ENCODE assay signal across 8 cellular contexts in the genomic region with DNA sequence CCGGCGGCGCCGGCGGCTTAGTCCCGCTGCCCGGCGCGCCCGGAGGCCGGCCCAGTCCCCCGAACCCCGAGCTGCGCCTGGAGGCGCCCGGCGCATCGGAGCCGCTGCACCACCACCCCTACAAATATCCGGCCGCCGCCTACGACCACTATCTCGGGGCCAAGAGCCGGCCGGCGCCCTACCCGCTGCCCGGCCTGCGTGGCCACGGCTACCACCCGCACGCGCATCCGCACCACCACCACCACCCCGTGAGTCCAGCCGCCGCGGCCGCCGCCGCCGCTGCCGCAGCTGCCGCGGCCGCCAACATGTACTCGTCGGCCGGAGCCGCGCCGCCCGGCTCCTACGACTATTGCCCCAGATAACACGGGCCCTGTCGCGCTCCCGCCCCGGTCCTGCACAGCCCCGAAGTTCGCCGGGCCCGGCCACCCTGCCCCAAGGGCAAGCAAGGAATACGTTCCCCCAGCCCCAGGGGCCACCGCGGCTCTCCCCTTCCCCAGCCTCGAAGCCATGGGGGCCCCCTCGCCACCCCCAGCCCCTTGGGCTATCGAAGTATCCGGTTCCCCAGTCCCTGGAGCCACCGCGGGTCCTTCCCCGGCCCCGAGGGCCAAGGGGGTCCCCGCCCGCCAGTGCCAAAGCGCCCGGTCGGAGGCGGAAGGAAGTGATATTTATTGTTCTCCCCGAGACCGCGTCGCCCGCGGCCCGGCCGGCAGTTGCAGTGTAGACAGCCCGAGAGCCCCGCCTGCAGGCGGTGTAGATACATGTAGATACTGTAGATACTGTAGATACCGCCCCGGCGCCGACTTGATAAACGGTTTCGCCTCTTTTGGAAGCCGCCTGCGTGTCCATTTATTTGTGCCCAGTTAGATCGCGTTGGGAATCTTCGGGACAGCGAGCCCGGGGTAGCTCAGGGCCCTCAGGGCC. TPM values are rescaled to one million over a fixed set of nuclear protein-coding genes. Genes with fewer than 3 reads are reported as not detected.
DNase-seq lines count a peak whose midpoint lies in the region; ATAC-seq and TF ChIP-seq lines count a peak whose summit lies in the region.

No MANE protein-coding gene starts in this region.

- peak; percentile 78 for TF ChIP-seq CTCF in foreskin keratinocyte (conservative IDR thresholded peaks at IDR 0.05)

- peaks cover 30% of the 10 kb centered on the region for H3K36me3 ChIP-seq in SJCRH30

- no peaks in the 10 kb centered on the region for H3K4me1 ChIP-seq in foreskin keratinocyte
- no peaks in the 10 kb centered on the region for H3K4me1 ChIP-seq in SJCRH30

- no peaks in the 10 kb centered on the region for H3K9me3 ChIP-seq in SJCRH30 (replicated peaks)

- DNase-seq in KG1 (lab: John Stamatoyannopoulos, UW) (peak; percentile 36), foreskin keratinocyte (peak; percentile 27 to 64), amniotic stem cell (lab: John Stamatoyannopoulos, UW) (no peak), NCI-H2081 (lab: John Stamatoyannopoulos, UW) (no peak), SJCRH30 (no peak)
- peak; percentile 76 for DNase-seq in activated CD8-positive, alpha-beta memory T cell treated with anti-CD3 and anti-CD28 coated beads for 24 hours
- peak; percentile 28 to 45 (median 29) for DNase-seq in stimulated activated CD4-positive, alpha-beta T cell treated with anti-CD3 and anti-CD28 coated beads, Interleukin-12 subunit alpha, Interleukin-12 subunit beta, amount 100 ng/mL, for 48 hours (ENCODE audit: low read depth in 2 of 3, low spot score in 1 of 3)

- H3K27ac ChIP-seq in foreskin keratinocyte (peak overlapping the region; percentile 13), SJCRH30 (no peak overlapping the region)

- H3K27me3 ChIP-seq in foreskin keratinocyte (peaks cover 7% of the 10 kb centered on the region), SJCRH30 (no peaks in the 10 kb centered on the region)

- ATAC-seq in foreskin keratinocyte (peak; percentile 70), HG02852 (IDR thresholded peaks at IDR 0.05; ENCODE audit: unreplicated experiment) (no peak)

- no peak overlapping the region for H3K4me3 ChIP-seq in SJCRH30

RNA-seq across cellular contexts. Expression of a gene that starts 6.2 kb away (rescaled TPM):
- 0.54 and 0.63 TPM in 2 replicates for total RNA-seq in foreskin keratinocyte
- 0.51 and 1.3 TPM in 2 replicates for polyA plus RNA-seq in foreskin keratinocyte
- 11.8 and 11.9 TPM in 2 replicates for total RNA-seq in SJCRH30 (2014; rRNA removed; shearing (Covaris generic))

RNA-seq across cellular contexts. Expression of a gene that starts 43.4 kb away (rescaled TPM):
- total RNA-seq in foreskin keratinocyte = 0.21 and 0.54 TPM in 2 replicates
- polyA plus RNA-seq in foreskin keratinocyte = 0.28 and 0.56 TPM in 2 replicates
- 2.5 and 4.4 TPM in 2 replicates for total RNA-seq in SJCRH30 (2014; rRNA removed; shearing (Covaris generic))

RNA-seq across cellular contexts. Expression of a gene that starts 52.5 kb away (rescaled TPM):
- total RNA-seq in foreskin keratinocyte = 4.8 and 6.1 TPM in 2 replicates
- 4.6 and 6.5 TPM in 2 replicates for polyA plus RNA-seq in foreskin keratinocyte
- 11.2 and 11.9 TPM in 2 replicates for total RNA-seq in SJCRH30 (2014; rRNA removed; shearing (Covaris generic))

Comparison
In these comparisons a context has a peak if more than half of its experiments do, and no peak if none do; other contexts are left out.
1. DNase-seq: peak in KG1 (single experiment), activated CD8-positive, alpha-beta memory T cell treated with anti-CD3 and anti-CD28 coated beads for 24 hours (single experiment), foreskin keratinocyte (2 of 2) and stimulated activated CD4-positive, alpha-beta T cell treated with anti-CD3 and anti-CD28 coated beads, Interleukin-12 subunit alpha, Interleukin-12 subunit beta, amount 100 ng/mL, for 48 hours (3 of 3); none in amniotic stem cell (single experiment), NCI-H2081 (0 of 2) and SJCRH30 (0 of 2).